Comparison of ENCODE assay signal across 1 cellular context in genomic region chr7:112202819-112203218, GRCh38.
TF ChIP-seq lines count a peak whose summit lies in the region.

No MANE protein-coding gene starts in this region.

TF ChIP-seq in HEK293, 187 proteins besides CTCF, POLR2A, EP300 and RAD21 (continued from another document and continues in another):
- TF ChIP-seq BCL6B (tag by site-specific recombination; IDR thresholded peaks at IDR 0.05) (no peak), OVOL3 (tag by site-specific recombination; IDR thresholded peaks at IDR 0.05) (no peak), ZNF76 (tag by site-specific recombination; IDR thresholded peaks at IDR 0.05; ENCODE audit: borderline replicate concordance, low read depth) (no peak), ELK4 (IDR thresholded peaks at IDR 0.05; ENCODE audit: borderline replicate concordance, low read depth, low read length) (no peak), ZNF37A (tag by site-specific recombination; IDR thresholded peaks at IDR 0.05) (peak; percentile 81), ZNF837 (tag by site-specific recombination; IDR thresholded peaks at IDR 0.05) (no peak), ZNF548 (tag by site-specific recombination; IDR thresholded peaks at IDR 0.05) (no peak), BCL11A (tag by site-specific recombination; IDR thresholded peaks at IDR 0.05; ENCODE audit: low read depth) (no peak), ZNF248 (tag by site-specific recombination; IDR thresholded peaks at IDR 0.05) (no peak), ZNF302 (tag by site-specific recombination; IDR thresholded peaks at IDR 0.05; ENCODE audit: low read depth) (no peak), GLI4 (tag by site-specific recombination; IDR thresholded peaks at IDR 0.05) (no peak), ZNF626 (tag by site-specific recombination; IDR thresholded peaks at IDR 0.05) (no peak), YY1 (tag by site-specific recombination; IDR thresholded peaks at IDR 0.05) (no peak), ZNF280D (tag by site-specific recombination; IDR thresholded peaks at IDR 0.05) (no peak), ZNF555 (tag by site-specific recombination; conservative IDR thresholded peaks at IDR 0.05) (no peak), ZNF549 (tag by site-specific recombination; IDR thresholded peaks at IDR 0.05) (peak; percentile 72), ZNF529 (tag by site-specific recombination; IDR thresholded peaks at IDR 0.05; ENCODE audit: insufficient replicate concordance) (no peak), ZNF621 (tag by site-specific recombination; IDR thresholded peaks at IDR 0.05) (no peak), ZFHX2 (tag by site-specific recombination; conservative IDR thresholded peaks at IDR 0.05) (no peak), GLI2 (tag by site-specific recombination; IDR thresholded peaks at IDR 0.05; ENCODE audit: borderline replicate concordance, low read depth) (no peak), ZNF791 (tag by site-specific recombination; IDR thresholded peaks at IDR 0.05) (no peak), SCRT1 (tag by site-specific recombination; IDR thresholded peaks at IDR 0.05; ENCODE audit: borderline replicate concordance) (no peak), HIC1 (tag by site-specific recombination; IDR thresholded peaks at IDR 0.05) (no peak), ZNF747 (tag by site-specific recombination; IDR thresholded peaks at IDR 0.05) (no peak), ZBTB6 (tag by site-specific recombination; IDR thresholded peaks at IDR 0.05) (no peak), ZBTB8A (tag by site-specific recombination; IDR thresholded peaks at IDR 0.05) (no peak), YY2 (tag by site-specific recombination; IDR thresholded peaks at IDR 0.05) (no peak), ZNF19 (tag by site-specific recombination; IDR thresholded peaks at IDR 0.05; ENCODE audit: low read depth) (no peak), ZNF354C (tag by site-specific recombination; IDR thresholded peaks at IDR 0.05; ENCODE audit: borderline replicate concordance, low read depth) (no peak), MZF1 (tag by site-specific recombination; IDR thresholded peaks at IDR 0.05; ENCODE audit: borderline replicate concordance) (0 out of 2 replicates have a peak, but pooled peaks have one; percentile 14), ZNF654 (tag by site-specific recombination; IDR thresholded peaks at IDR 0.05; ENCODE audit: low read depth) (no peak), ZNF449 (tag by site-specific recombination; IDR thresholded peaks at IDR 0.05) (no peak), ZNF398 (tag by site-specific recombination; IDR thresholded peaks at IDR 0.05) (no peak), KLF17 (tag by site-specific recombination; IDR thresholded peaks at IDR 0.05) (no peak), ZNF121 (tag by site-specific recombination; IDR thresholded peaks at IDR 0.05) (no peak), ZNF404 (tag by site-specific recombination; IDR thresholded peaks at IDR 0.05) (no peak), PRDM10 (tag by site-specific recombination; IDR thresholded peaks at IDR 0.05) (no peak), EGR2 (tag by site-specific recombination; IDR thresholded peaks at IDR 0.05; ENCODE audit: low read depth) (no peak), SETDB1 (IDR thresholded peaks at IDR 0.05; ENCODE audit: insufficient read length, low read length) (no peak), ZNF174 (tag by site-specific recombination; IDR thresholded peaks at IDR 0.05) (peak; percentile 40; the same call in 1 of the 2 replicates), ZNF350 (tag by site-specific recombination; IDR thresholded peaks at IDR 0.05) (no peak), ZFP3 (tag by site-specific recombination; IDR thresholded peaks at IDR 0.05; ENCODE audit: low read depth) (no peak), BCL11B (tag by site-specific recombination; IDR thresholded peaks at IDR 0.05; ENCODE audit: low read depth) (no peak), ZNF488 (tag by site-specific recombination; IDR thresholded peaks at IDR 0.05) (no peak), ZNF157 (tag by site-specific recombination; IDR thresholded peaks at IDR 0.05) (no peak), ZNF830 (tag by site-specific recombination; IDR thresholded peaks at IDR 0.05; ENCODE audit: low read depth) (peak; percentile 66; the same call in 1 of the 2 replicates), ZNF341 (tag by site-specific recombination; IDR thresholded peaks at IDR 0.05; ENCODE audit: low read depth) (no peak), ZBTB21 (tag by site-specific recombination; IDR thresholded peaks at IDR 0.05) (no peak), ZNF433 (tag by site-specific recombination; IDR thresholded peaks at IDR 0.05; ENCODE audit: low read depth) (no peak), TCF7L2 (IDR thresholded peaks at IDR 0.05; ENCODE audit: borderline replicate concordance, low read depth, low read length) (no peak)
